ENCODE assay signal across 6 cellular contexts in the genomic region with DNA sequence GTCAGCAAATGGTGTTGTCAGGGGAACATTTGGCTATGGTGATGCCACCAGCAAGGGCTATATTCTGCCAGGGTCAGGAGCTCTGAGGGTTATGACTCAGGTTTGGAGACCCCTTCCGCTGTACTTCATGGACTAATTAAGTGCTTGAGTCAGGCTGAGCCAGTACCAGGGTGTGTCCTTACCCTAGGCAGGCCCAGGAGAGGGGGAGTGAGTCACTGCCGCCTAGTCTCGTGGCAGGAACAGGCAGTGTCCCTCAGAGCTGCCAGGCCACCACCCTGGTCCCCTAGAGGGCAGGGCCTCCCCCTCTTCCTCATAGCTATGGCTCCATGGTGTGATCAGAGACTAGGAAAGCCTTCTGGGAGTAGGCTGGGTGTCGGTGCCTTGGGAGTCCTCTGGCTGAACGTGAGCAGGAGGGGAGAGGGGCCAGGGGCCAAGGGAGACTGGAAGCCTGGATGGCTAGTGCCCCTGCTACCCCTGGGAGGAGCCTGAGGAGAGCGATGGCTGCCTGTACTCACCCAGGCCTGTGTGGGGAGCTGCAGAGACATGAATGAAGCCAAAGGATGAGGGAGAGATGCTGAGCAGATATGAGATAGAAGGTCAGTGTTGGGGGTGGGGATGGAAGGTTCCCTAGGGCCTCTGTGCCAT.
DNase-seq lines count a peak whose midpoint lies in the region; TF ChIP-seq lines count a peak whose summit lies in the region.

No MANE protein-coding gene starts in this region.

- TF ChIP-seq CTCF in fibroblast of mammary gland (conservative IDR thresholded peaks at IDR 0.05; ENCODE audit: control insufficient read depth, insufficient read depth, low read depth, low read length), result peak; percentile 40

- H3K27ac ChIP-seq in substantia nigra (ENCODE audit: low read depth, low read length, poor library complexity, severe bottlenecking), result no peak overlapping the region

- H3K4me3 ChIP-seq in fibroblast of mammary gland (ENCODE audit: control insufficient read depth, low read depth, low read length), result no peak overlapping the region

- DNase-seq in GM04503 (ENCODE audit: low read depth) (peak; percentile 41), NOMO-1 treated with DMSO at 0.1 percent for 48 hours (lab: John Stamatoyannopoulos, UW; ENCODE audit: unreplicated experiment) (peak; percentile 66), fibroblast of mammary gland (ENCODE audit: low read depth) (peak; percentile 89), substantia nigra (lab: John Stamatoyannopoulos, UW) (peak in 25 of 49 donors; percentile 4 to 70 (median 26)), DMS153 (lab: John Stamatoyannopoulos, UW) (no peak), epidermal melanocyte (ENCODE audit: insufficient read length, low spot score) (no peak)

Comparison
In these comparisons a context has a peak if more than half of its experiments do, and no peak if none do; other contexts are left out.
1. DNase-seq: peak in GM04503 (single experiment), NOMO-1 treated with DMSO at 0.1 percent for 48 hours (single experiment), fibroblast of mammary gland (single experiment) and substantia nigra (25 of 49); none in DMS153 (single experiment) and epidermal melanocyte (single experiment).